Comparison of ENCODE assay signal across 19 cellular contexts in the genomic region with DNA sequence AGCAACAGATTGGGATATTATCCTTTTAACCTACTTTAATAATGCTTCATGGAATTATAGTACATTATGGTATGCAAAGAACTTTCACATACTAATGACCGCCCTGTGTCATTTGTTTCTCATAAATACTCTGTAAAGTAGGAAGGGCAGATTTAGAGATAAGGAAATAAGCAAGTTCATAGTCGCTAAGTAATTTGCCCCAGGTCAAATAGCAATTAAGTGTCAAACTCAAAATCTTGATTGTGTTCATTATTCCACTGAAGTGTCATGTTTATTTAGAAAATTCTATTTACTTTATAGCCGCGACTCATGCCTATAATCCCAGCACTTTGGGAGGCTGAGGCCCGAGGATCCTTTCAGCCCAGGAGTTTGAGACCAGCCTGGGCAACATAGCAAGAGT.
"Had no signal": no experiment of that assay in that cellular context is flagged by ENCODE, and none has a peak within 500 bp of the region (broad histone marks: within the 10 kb centered on the region; RNA-seq: fewer than 3 reads in every experiment).

No MANE protein-coding gene starts in this region.

- H3K4me3 ChIP-seq: gastroesophageal sphincter, hepatocyte, left lung, skin epidermis, testis had no signal

- FAIRE-seq: bronchial epithelial cell had no signal

- DNase-seq: activated CD4-positive, CD25-positive, alpha-beta regulatory T cell treated with anti-CD3 and anti-CD28 coated beads, Interleukin-2, amount 50 U/mL, for 72 hours; activated naive CD4-positive, alpha-beta T cell; aorta; erythroblast; islet precursor cell; left lung; mammary epithelial cell; naive thymus-derived CD8-positive, alpha-beta T cell; right cardiac atrium; T-cell; T-helper 9 cell; testis had no signal

- H3K27ac ChIP-seq: gastroesophageal sphincter, hepatocyte, left lung, skin epidermis, testis had no signal

- H3K4me2 ChIP-seq: hepatocyte had no signal

- H3K9me3 Mint-ChIP-seq: activated T-helper 1 cell treated with anti-CD3 and anti-CD28 coated beads, Interleukin-12 subunit alpha, Interleukin-12 subunit beta, Interleukin-2, Interleukin-4 antibody, amounts not matched to agents 30 ng/mL and 10 ng/mL and 1 ng/mL, durations not matched to agents 14 hours and 24 hours and 36 hours; naive thymus-derived CD8-positive, alpha-beta T cell; stimulated activated naive CD8-positive, alpha-beta T cell treated with anti-CD3 and anti-CD28 coated beads, Interleukin-15, Interleukin-2, amounts not matched to agents 100 ng/mL and 50 ng/mL, for 24 hours; T-cell had no signal

- H3K4me1 ChIP-seq: gastroesophageal sphincter had no signal

- H2AFZ ChIP-seq: hepatocyte had no signal

- H3K27ac Mint-ChIP-seq: activated T-helper 1 cell treated with anti-CD3 and anti-CD28 coated beads, Interleukin-12 subunit alpha, Interleukin-12 subunit beta, Interleukin-2, Interleukin-4 antibody, amounts not matched to agents 30 ng/mL and 10 ng/mL and 1 ng/mL, durations not matched to agents 14 hours and 24 hours and 36 hours; stimulated activated naive CD8-positive, alpha-beta T cell treated with anti-CD3 and anti-CD28 coated beads, Interleukin-15, Interleukin-2, amounts not matched to agents 100 ng/mL and 50 ng/mL, for 24 hours; T-cell had no signal

- H3K27me3 ChIP-seq: gastroesophageal sphincter, hepatocyte, left lung, testis had no signal

- H3K4me3 Mint-ChIP-seq: activated T-helper 1 cell treated with anti-CD3 and anti-CD28 coated beads, Interleukin-12 subunit alpha, Interleukin-12 subunit beta, Interleukin-2, Interleukin-4 antibody, amounts not matched to agents 30 ng/mL and 10 ng/mL and 1 ng/mL, durations not matched to agents 14 hours and 24 hours and 36 hours; naive thymus-derived CD8-positive, alpha-beta T cell; stimulated activated naive CD8-positive, alpha-beta T cell treated with anti-CD3 and anti-CD28 coated beads, Interleukin-15, Interleukin-2, amounts not matched to agents 100 ng/mL and 50 ng/mL, for 24 hours; T-cell had no signal

- H3K9me3 ChIP-seq: gastroesophageal sphincter, left lung, testis had no signal

- H3K27me3 Mint-ChIP-seq: naive thymus-derived CD8-positive, alpha-beta T cell; progenitor cell of endocrine pancreas; stimulated activated naive CD8-positive, alpha-beta T cell treated with anti-CD3 and anti-CD28 coated beads, Interleukin-15, Interleukin-2, amounts not matched to agents 100 ng/mL and 50 ng/mL, for 24 hours; T-cell had no signal
